ENCODE assay signal across 1 cellular context in genomic region chr7:87319154-87319581, GRCh38.
TF ChIP-seq lines count a peak whose summit lies in the region.

No MANE protein-coding gene starts in this region.

TF ChIP-seq in K562, 482 proteins besides CTCF, POLR2A, EP300 and RAD21:
- peak; percentile 62 for TF ChIP-seq PRDM10 (IDR thresholded peaks at IDR 0.05; ENCODE audit: partially characterized antibody)
- TF ChIP-seq EGR1 (conservative IDR thresholded peaks at IDR 0.05), result 0 out of 2 replicates have a peak, but pooled peaks have one; percentile 22
- TF ChIP-seq FOXK2 (conservative IDR thresholded peaks at IDR 0.05 in 1 of 2, IDR thresholded peaks at IDR 0.05 in 1 of 2; ENCODE audit: low read depth in 2 of 2), result peak in 1 of 2 experiments; percentile 24; a peak in 2 of 4 replicates
- peak in 1 of 3 experiments; percentile 14 for TF ChIP-seq YY1 (IDR thresholded peaks at IDR 0.05; ENCODE audit: borderline replicate concordance in 1 of 3, control insufficient read depth in 1 of 3, extremely low read depth in 1 of 3, insufficient read depth in 3 of 3, insufficient read length in 1 of 3, insufficient replicate concordance in 2 of 3, low read depth in 1 of 3, low read length in 2 of 3)
- peak in 1 of 2 experiments; percentile 79; a peak in 2 of 4 replicates for TF ChIP-seq FOXA3 (CRISPR knock-in tag; conservative IDR thresholded peaks at IDR 0.05 in 1 of 2, IDR thresholded peaks at IDR 0.05 in 1 of 2)
